ENCODE assay signal across 12 cellular contexts in the genomic region with DNA sequence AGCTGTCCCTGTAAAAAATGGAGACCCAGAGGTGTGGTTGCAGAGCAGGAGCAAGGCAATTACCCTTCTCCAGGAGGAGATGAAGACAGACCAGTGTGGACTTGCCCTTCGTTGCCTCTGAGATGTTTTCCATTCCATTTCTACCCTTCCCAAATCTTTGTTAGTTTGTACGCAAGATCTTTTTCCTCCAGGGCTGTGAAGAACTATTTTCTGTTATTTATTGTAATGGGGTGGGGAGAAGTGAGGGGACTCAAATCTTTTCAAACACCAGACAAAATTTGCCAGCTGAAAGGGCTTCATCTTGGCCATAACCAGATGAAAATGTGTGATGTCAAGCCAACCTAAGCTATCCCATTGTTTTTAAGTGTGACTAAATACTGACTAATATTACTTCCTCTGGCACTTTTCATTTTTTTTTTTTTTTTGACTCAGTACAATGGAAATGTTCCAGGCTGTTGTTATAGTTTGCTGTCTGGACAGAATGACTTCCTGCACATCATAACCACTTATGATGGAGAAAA.
DNase-seq lines count a peak whose midpoint lies in the region; ATAC-seq and TF ChIP-seq lines count a peak whose summit lies in the region.
"Had no signal": no experiment of that assay in that cellular context is flagged by ENCODE, and none has a peak within 500 bp of the region (broad histone marks: within the 10 kb centered on the region; RNA-seq: fewer than 3 reads in every experiment).

No MANE protein-coding gene starts in this region.

- no peak overlapping the region for H3K4me3 ChIP-seq in astrocyte of the cerebellum (ENCODE audit: low read depth, low read length)
- H3K4me3 ChIP-seq: ovary had no signal

- TF ChIP-seq CTCF in HFFc6 (IDR thresholded peaks at IDR 0.05) (no peak), astrocyte of the cerebellum (IDR thresholded peaks at IDR 0.05; ENCODE audit: low read depth, low read length, missing control alignments) (no peak)

- DNase-seq in HFFc6 = peak; percentile 69
- DNase-seq in astrocyte of the cerebellum (ENCODE audit: low read depth) = peak; percentile 85
- no peak for DNase-seq in left ventricle myocardium superior
- peak; percentile 78 for DNase-seq in stromal cell of bone marrow (ENCODE audit: low read depth)
- no peak for DNase-seq in left colon
- no peak for DNase-seq in activated effector memory CD4-positive, alpha-beta T cell treated with Interleukin-2 at 50 U/mL for 16 hours
- DNase-seq: activated CD8-positive, alpha-beta memory T cell treated with anti-CD3 and anti-CD28 coated beads, Interleukin-2, amount 10 ng/mL, durations not matched to agents 7 days and 5 days; endodermal cell; ovary; RPMI8226 had no signal

- H3K27ac Mint-ChIP-seq in HFFc6 = peak overlapping the region; percentile 88
- H3K27ac Mint-ChIP-seq: activated CD8-positive, alpha-beta memory T cell treated with anti-CD3 and anti-CD28 coated beads, Interleukin-2, amount 10 ng/mL, durations not matched to agents 7 days and 5 days; endodermal cell had no signal

- ATAC-seq in left ventricle myocardium superior = peak; percentile 81
- ATAC-seq in GM21528 (IDR thresholded peaks at IDR 0.05; ENCODE audit: low FRiP score, unreplicated experiment) = no peak
- no peak for ATAC-seq in GM18907 (IDR thresholded peaks at IDR 0.05; ENCODE audit: unreplicated experiment)
- ATAC-seq in left colon = no peak
- ATAC-seq: activated CD8-positive, alpha-beta memory T cell treated with anti-CD3 and anti-CD28 coated beads, Interleukin-2, amount 10 ng/mL, durations not matched to agents 7 days and 5 days had no signal

- H3K9me3 Mint-ChIP-seq in HFFc6 = peaks cover 3% of the 10 kb centered on the region; the same call in 1 of the 2 replicates
- H3K9me3 Mint-ChIP-seq: endodermal cell had no signal

- intact Hi-C loops in left ventricle myocardium superior (cut with micrococcal nuclease) = no loop called here
- intact Hi-C loops in left colon (cut with DNase I, micrococcal nuclease) = no loop called here

- peak overlapping the region; percentile 84 for H3K4me3 Mint-ChIP-seq in HFFc6
- H3K4me3 Mint-ChIP-seq: activated CD8-positive, alpha-beta memory T cell treated with anti-CD3 and anti-CD28 coated beads, Interleukin-2, amount 10 ng/mL, durations not matched to agents 7 days and 5 days; endodermal cell had no signal

- in situ Hi-C loops in astrocyte of the cerebellum (cut with HindIII; ENCODE audit: low sequenced_read_pairs) = no loop called here

- H3K4me1 Mint-ChIP-seq in HFFc6 (ENCODE audit: low read depth) = peaks cover 61% of the 10 kb centered on the region
- H3K4me1 Mint-ChIP-seq: activated CD8-positive, alpha-beta memory T cell treated with anti-CD3 and anti-CD28 coated beads, Interleukin-2, amount 10 ng/mL, durations not matched to agents 7 days and 5 days had no signal

- peaks cover 33% of the 10 kb centered on the region for H3K36me3 Mint-ChIP-seq in HFFc6 (ENCODE audit: low read depth)
- H3K36me3 Mint-ChIP-seq: activated CD8-positive, alpha-beta memory T cell treated with anti-CD3 and anti-CD28 coated beads, Interleukin-2, amount 10 ng/mL, durations not matched to agents 7 days and 5 days had no signal

- peaks cover 3% of the 10 kb centered on the region for H3K27me3 Mint-ChIP-seq in HFFc6 (ENCODE audit: insufficient read depth)
- H3K27me3 Mint-ChIP-seq: activated CD8-positive, alpha-beta memory T cell treated with anti-CD3 and anti-CD28 coated beads, Interleukin-2, amount 10 ng/mL, durations not matched to agents 7 days and 5 days had no signal

Comparison
In these comparisons a context has a peak if more than half of its experiments do, and no peak if none do; other contexts are left out.
1. DNase-seq: peak in HFFc6 (single experiment), astrocyte of the cerebellum (single experiment) and stromal cell of bone marrow (single experiment); none in left ventricle myocardium superior (single experiment), left colon (0 of 2) and activated effector memory CD4-positive, alpha-beta T cell treated with Interleukin-2 at 50 U/mL for 16 hours (single experiment).